Comparison of ENCODE assay signal across 13 cellular contexts in the genomic region with DNA sequence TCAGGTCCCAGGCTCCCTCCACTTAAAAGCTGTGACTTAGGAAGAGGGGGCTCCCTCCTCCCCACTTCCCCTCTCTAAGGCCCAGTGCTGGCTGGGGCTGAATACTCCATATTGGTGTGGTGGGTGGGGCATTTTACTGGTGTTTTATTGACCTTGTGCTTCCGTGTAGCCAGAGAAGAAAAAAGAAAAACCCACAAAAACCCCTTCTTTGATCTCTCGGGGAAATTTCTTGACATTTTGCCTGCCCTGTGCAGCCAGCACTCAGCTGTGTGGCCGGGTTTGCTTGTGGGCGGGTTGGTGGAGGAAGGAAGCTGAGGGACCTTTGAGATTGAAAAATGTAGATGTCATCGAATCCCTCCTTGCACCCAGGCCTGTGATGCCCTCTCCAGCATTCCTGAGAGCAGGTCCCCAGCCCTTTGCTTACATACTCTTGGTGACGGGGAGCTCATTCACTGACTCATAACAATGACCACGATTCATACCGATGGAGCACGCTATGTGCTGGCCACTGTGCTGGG. TPM values are rescaled to one million over a fixed set of nuclear protein-coding genes. Genes with fewer than 3 reads are reported as not detected.
DNase-seq lines count a peak whose midpoint lies in the region; ATAC-seq and TF ChIP-seq lines count a peak whose summit lies in the region.
"Had no signal": no experiment of that assay in that cellular context is flagged by ENCODE, and none has a peak within 500 bp of the region (broad histone marks: within the 10 kb centered on the region; RNA-seq: fewer than 3 reads in every experiment).

No MANE protein-coding gene starts in this region.

- H3K4me1 ChIP-seq in endodermal cell (ENCODE audit: control insufficient read depth, insufficient read depth, low read length) (no peaks in the 10 kb centered on the region), PC-9 (replicated peaks; ENCODE audit: insufficient read depth) (no peaks in the 10 kb centered on the region)
- H3K4me1 ChIP-seq: tibial artery had no signal

- H3K9me3 ChIP-seq in endodermal cell (ENCODE audit: control insufficient read depth, low read length) (peaks cover 5% of the 10 kb centered on the region), PC-9 (ENCODE audit: insufficient read depth, low read depth) (no peaks in the 10 kb centered on the region), MG63 (peaks cover 1% of the 10 kb centered on the region; the same call in 1 of the 2 replicates)
- H3K9me3 ChIP-seq: tibial artery had no signal

- no peaks in the 10 kb centered on the region for H3F3A ChIP-seq in PC-9 (ENCODE audit: insufficient read depth, low read depth)

- H3K27ac ChIP-seq in endodermal cell (ENCODE audit: low read depth, low read length), result no peak overlapping the region
- no peak overlapping the region for H3K27ac ChIP-seq in PC-9
- H3K27ac ChIP-seq: SK-N-MC, tibial artery had no signal

- no peaks in the 10 kb centered on the region for H3K79me2 ChIP-seq in PC-9 (ENCODE audit: low read depth)

- H3K27ac Mint-ChIP-seq in endodermal cell, result peak overlapping the region; percentile 26

- BruUV-seq in PC-9 (replicated peaks; lab: Mats Ljungman, UMichigan), result no TSS peak

- no peaks in the 10 kb centered on the region for H3K27me3 Mint-ChIP-seq in endodermal cell (ENCODE audit: insufficient read depth)

- no peak overlapping the region for H3K9ac ChIP-seq in endodermal cell (ENCODE audit: extremely low read depth, low read length, poor library complexity, severe bottlenecking)

- CTCF ChIA-PET in PC-9 (lab: Charles Lee), result no interaction called here

- no peaks in the 10 kb centered on the region for H4K20me1 ChIP-seq in PC-9 (ENCODE audit: insufficient read depth)

- 94 to 95% methylated on average over 7 to 9 of the region's 9 CpGs for WGBS in endodermal cell (ENCODE audit: insufficient coverage in 1 of 2, insufficient read length in 1 of 2), 2 experiments

- no peaks in the 10 kb centered on the region for H3K4me1 Mint-ChIP-seq in endodermal cell

- H3K4me3 ChIP-seq in endodermal cell (ENCODE audit: low read length), result no peak overlapping the region
- no peak overlapping the region for H3K4me3 ChIP-seq in PC-9
- H3K4me3 ChIP-seq in MG63, result no peak overlapping the region
- H3K4me3 ChIP-seq: SK-N-MC, tibial artery had no signal

- peaks cover 12% of the 10 kb centered on the region for H3K9me3 Mint-ChIP-seq in endodermal cell

- H3K36me3 ChIP-seq in endodermal cell (ENCODE audit: control insufficient read depth, insufficient read depth, low read length) (no peaks in the 10 kb centered on the region), PC-9 (ENCODE audit: low read depth) (no peaks in the 10 kb centered on the region), MG63 (no peaks in the 10 kb centered on the region)
- H3K36me3 ChIP-seq: tibial artery had no signal

- DNase-seq in CMK (ENCODE audit: low read depth) (peak; percentile 63), endodermal cell (no peak), NCI-H526 treated with DMSO at 0.1 percent for 48 hours (lab: John Stamatoyannopoulos, UW) (no peak), PC-9 (no peak), NCI-H510A treated with DMSO at 0.1 percent for 48 hours (lab: John Stamatoyannopoulos, UW) (no peak), MG63 (no peak)
- peak; percentile 40 to 45 for DNase-seq in activated CD4-positive, alpha-beta T cell treated with anti-CD3 and anti-CD28 coated beads for 4 hours
- DNase-seq: COR-L47, tibial artery had no signal

- no peaks in the 10 kb centered on the region for H3K27me3 ChIP-seq in endodermal cell (ENCODE audit: control insufficient read depth, insufficient read depth, low read length, poor library complexity, severe bottlenecking)
- peaks cover 5% of the 10 kb centered on the region; the same call in 1 of the 2 replicates for H3K27me3 ChIP-seq in PC-9 (ENCODE audit: insufficient read depth, low read depth)
- H3K27me3 ChIP-seq in MG63, result no peaks in the 10 kb centered on the region
- H3K27me3 ChIP-seq: tibial artery had no signal

- POLR2A ChIA-PET in PC-9 (lab: Charles Lee; ENCODE audit: unreplicated experiment), result no interaction called here

- H3K4me2 ChIP-seq in PC-9, result no peak overlapping the region

- H3K36me3 Mint-ChIP-seq in endodermal cell (ENCODE audit: low read depth), result no peaks in the 10 kb centered on the region

- TF ChIP-seq CTCF in endodermal cell (conservative IDR thresholded peaks at IDR 0.05), result no peak
- TF ChIP-seq CTCF in PC-9 (conservative IDR thresholded peaks at IDR 0.05), result no peak

- intact Hi-C loops in PC-9 (cut with micrococcal nuclease; ENCODE audit: unreplicated experiment), result no loop called here

- no peak overlapping the region for H3K4me3 Mint-ChIP-seq in endodermal cell

- no peaks in the 10 kb centered on the region for H3K9me2 ChIP-seq in PC-9 (ENCODE audit: insufficient read depth)

- ATAC-seq in HG02759 (IDR thresholded peaks at IDR 0.05; ENCODE audit: unreplicated experiment), result peak; percentile 71

- H2AFZ ChIP-seq in PC-9, result no peak overlapping the region

RNA-seq across cellular contexts. Expression of gene TNFRSF8, which starts 24.8 kb away (rescaled TPM):
- 1 to 10 TPM in 1 of 2 donors, under 1 TPM in 1; 0.69 to 2.3 TPM for total RNA-seq in endodermal cell
- 0.85 TPM for polyA plus RNA-seq in endodermal cell (2013, experiment 1 of 2)
- 0.41 TPM for polyA plus RNA-seq in endodermal cell (2013, experiment 2 of 2)
- total RNA-seq in PC-9 (2021), result not detected in 2 replicates
- total RNA-seq in MG63 (2014; rRNA removed; shearing (Covaris generic); ENCODE audit: low replicate concordance), result 0.82 TPM in 1 of 2 replicates, not detected in the other
- total RNA-seq: MCF 10A, renal cortical epithelial cell had no signal

Comparison
In these comparisons a context has a peak if more than half of its experiments do, and no peak if none do; other contexts are left out.
1. DNase-seq: peak in CMK (single experiment) and activated CD4-positive, alpha-beta T cell treated with anti-CD3 and anti-CD28 coated beads for 4 hours (2 of 2); none in endodermal cell (single experiment), NCI-H526 treated with DMSO at 0.1 percent for 48 hours (single experiment), PC-9 (0 of 2), NCI-H510A treated with DMSO at 0.1 percent for 48 hours (single experiment) and MG63 (single experiment).